ENCODE assay signal across 1 cellular context in genomic region chr5:42970636-42971559, GRCh38.
TF ChIP-seq lines count a peak whose summit lies in the region.

No MANE protein-coding gene starts in this region.

TF ChIP-seq in GM23338, 12 proteins besides CTCF, POLR2A, EP300 and RAD21 (continued from another document):
- TF ChIP-seq ZNF462 (CRISPR knock-in tag; IDR thresholded peaks at IDR 0.05) (no peak), ZNF331 (CRISPR knock-in tag; IDR thresholded peaks at IDR 0.05; ENCODE audit: low read depth) (no peak), JUNB (IDR thresholded peaks at IDR 0.05; ENCODE audit: unreplicated experiment) (no peak), NANOG (IDR thresholded peaks at IDR 0.05; ENCODE audit: borderline replicate concordance) (no peak)
